1 cellular context compared by ENCODE assay signal in the genomic region with DNA sequence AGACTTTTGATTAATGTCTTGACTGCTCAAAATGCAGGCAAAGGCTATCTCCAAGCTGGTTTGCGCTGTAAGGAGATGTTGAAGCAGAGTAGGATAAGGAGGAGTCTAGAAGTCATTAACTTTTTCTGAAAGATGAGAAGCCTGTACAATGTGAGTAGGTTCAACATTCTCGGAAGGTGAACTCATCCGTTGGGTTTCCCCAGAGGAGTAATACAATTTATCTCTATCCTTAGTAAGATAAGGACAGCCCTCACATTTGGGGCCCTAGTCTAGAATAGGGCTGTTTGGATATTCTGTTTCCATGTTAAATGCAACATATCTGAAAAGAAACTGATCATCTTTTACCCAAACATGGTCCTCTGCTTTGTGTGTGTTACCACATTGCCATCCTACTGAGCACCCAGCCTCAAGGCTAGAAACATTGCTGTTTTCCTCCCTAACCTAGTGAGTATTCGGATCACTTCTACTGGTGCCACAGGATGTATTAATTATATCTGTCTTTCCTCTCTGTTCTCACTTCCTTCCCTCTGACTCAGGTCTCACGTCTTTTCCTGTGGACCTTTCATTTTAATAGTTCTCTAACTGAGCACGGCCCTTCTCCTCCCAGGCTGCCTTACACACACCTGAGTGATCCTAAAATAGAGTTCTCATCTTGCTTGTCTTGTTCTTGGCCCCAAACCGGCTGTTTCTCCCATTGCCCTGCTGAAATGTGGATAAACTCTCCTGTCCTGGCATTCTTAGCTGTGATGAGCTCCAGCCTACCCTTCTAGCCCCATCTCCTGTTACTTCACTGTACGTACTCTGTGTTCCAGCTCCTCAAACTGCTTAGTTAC.
TF ChIP-seq lines count a peak whose summit lies in the region.

No MANE protein-coding gene starts in this region.

TF ChIP-seq in HEK293, 187 proteins besides CTCF, POLR2A, EP300 and RAD21 (continued from another document):
- TF ChIP-seq ZNF645 (tag by site-specific recombination; IDR thresholded peaks at IDR 0.05) (no peak), KLF8 (tag by site-specific recombination; IDR thresholded peaks at IDR 0.05) (peak; percentile 32; the same call in 1 of the 2 replicates), ZNF23 (tag by site-specific recombination; IDR thresholded peaks at IDR 0.05; ENCODE audit: borderline replicate concordance) (no peak), KLF10 (tag by site-specific recombination; IDR thresholded peaks at IDR 0.05) (no peak), ZIC2 (tag by site-specific recombination; IDR thresholded peaks at IDR 0.05) (no peak), ZNF184 (tag by site-specific recombination; IDR thresholded peaks at IDR 0.05) (peak; percentile 59; the same call in 1 of the 2 replicates), SP3 (tag by site-specific recombination; IDR thresholded peaks at IDR 0.05) (0 out of 2 replicates have a peak, but pooled peaks have one; percentile 21), ZNF654 (tag by site-specific recombination; IDR thresholded peaks at IDR 0.05; ENCODE audit: low read depth) (0 out of 2 replicates have a peak, but pooled peaks have one; percentile 16), ZNF138 (tag by site-specific recombination; IDR thresholded peaks at IDR 0.05; ENCODE audit: borderline replicate concordance) (no peak)
